ENCODE assay signal across 1 cellular context in genomic region chr4:29295280-29295679, GRCh38.
TF ChIP-seq lines count a peak whose summit lies in the region.

No MANE protein-coding gene starts in this region.

TF ChIP-seq in HepG2, 621 proteins besides CTCF, POLR2A, EP300 and RAD21 (continued from another document):
- TF ChIP-seq CEBPZ (IDR thresholded peaks at IDR 0.05; ENCODE audit: low read length) (no peak), TRAFD1 (CRISPR knock-in tag; IDR thresholded peaks at IDR 0.05; ENCODE audit: borderline replicate concordance) (no peak), EEA1 (CRISPR knock-in tag; IDR thresholded peaks at IDR 0.05; ENCODE audit: borderline replicate concordance) (no peak), AHR (CRISPR knock-in tag; IDR thresholded peaks at IDR 0.05) (no peak), IKZF4 (CRISPR knock-in tag; IDR thresholded peaks at IDR 0.05; ENCODE audit: borderline replicate concordance, low read depth, not compliant biosample characterization) (no peak), NBN (conservative IDR thresholded peaks at IDR 0.05) (no peak), ZNF44 (CRISPR knock-in tag; IDR thresholded peaks at IDR 0.05) (no peak)
